In the genomic region with DNA sequence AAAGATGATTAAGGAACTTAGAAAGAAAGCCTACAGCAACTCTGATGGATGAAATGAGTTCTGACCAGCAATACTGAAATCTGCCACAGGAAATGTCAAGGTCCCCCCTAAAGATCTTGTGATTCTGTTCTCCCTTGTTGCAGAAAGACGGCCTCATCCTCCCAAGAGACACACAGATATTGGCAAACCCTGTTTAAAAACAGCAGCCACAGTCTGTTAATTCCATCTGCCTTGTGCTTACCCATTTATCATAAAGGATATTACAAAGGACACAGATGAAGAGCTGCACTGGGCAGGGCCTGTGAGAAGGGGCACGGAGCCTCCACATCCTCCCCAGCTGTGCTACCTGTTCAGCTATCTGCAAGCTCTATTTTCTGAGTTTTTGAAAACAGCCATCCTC, we compare ENCODE assay signal across 13 cellular contexts. TPM values are rescaled to one million over a fixed set of nuclear protein-coding genes. Genes with fewer than 3 reads are reported as not detected.
DNase-seq lines count a peak whose midpoint lies in the region; ATAC-seq and TF ChIP-seq lines count a peak whose summit lies in the region.
"Had no signal": no experiment of that assay in that cellular context is flagged by ENCODE, and none has a peak within 500 bp of the region (broad histone marks: within the 10 kb centered on the region; RNA-seq: fewer than 3 reads in every experiment).

No MANE protein-coding gene starts in this region.

- no peak for TF ChIP-seq POLR2A in testis (IDR thresholded peaks at IDR 0.05)

- no peaks in the 10 kb centered on the region for H3K9me3 Mint-ChIP-seq in CD4-positive, CD25-positive, alpha-beta regulatory T cell
- no peaks in the 10 kb centered on the region for H3K9me3 Mint-ChIP-seq in T-cell

- peaks cover 42 to 84% (median 64%) of the 10 kb centered on the region in 4 donors for H3K4me1 Mint-ChIP-seq in CD4-positive, CD25-positive, alpha-beta regulatory T cell
- peaks cover 75 to 88% (median 84%) of the 10 kb centered on the region in 3 donors for H3K4me1 Mint-ChIP-seq in T-cell

- H3K4me1 ChIP-seq in CD4-positive, CD25-positive, alpha-beta regulatory T cell (ENCODE audit: control insufficient read depth, insufficient read depth, low read length, poor library complexity, severe bottlenecking) = peaks cover 66% of the 10 kb centered on the region
- H3K4me1 ChIP-seq in testis = peaks cover 20% of the 10 kb centered on the region

- peak overlapping the region; percentile 48 for H3K4me3 ChIP-seq in CD4-positive, CD25-positive, alpha-beta regulatory T cell (ENCODE audit: low read depth, low read length)
- H3K4me3 ChIP-seq in GM12865 (ENCODE audit: low read depth, low read length) (peak overlapping the region; percentile 11), testis (no peak overlapping the region)
- H3K4me3 ChIP-seq: psoas muscle, tibial artery had no signal

- no peaks in the 10 kb centered on the region for H3K27me3 ChIP-seq in CD4-positive, CD25-positive, alpha-beta regulatory T cell (ENCODE audit: control insufficient read depth, insufficient read depth, low read length)
- no peaks in the 10 kb centered on the region for H3K27me3 ChIP-seq in testis
- H3K27me3 ChIP-seq: BE2C, tibial artery had no signal

- WGBS in testis, 2 donors = 60 to 64% methylated on average over 2 of the region's 2 CpGs

- no peaks in the 10 kb centered on the region for H3K9me3 ChIP-seq in CD4-positive, CD25-positive, alpha-beta regulatory T cell (ENCODE audit: control insufficient read depth in 2 of 2, low read length in 2 of 2)
- no peaks in the 10 kb centered on the region for H3K9me3 ChIP-seq in testis
- H3K9me3 ChIP-seq: BE2C, psoas muscle, tibial artery had no signal

- intact Hi-C loops in testis (cut with DNase I; ENCODE audit: low total_unique reads) = no loop called here

- H3K36me3 Mint-ChIP-seq in CD4-positive, CD25-positive, alpha-beta regulatory T cell = peaks cover 17% of the 10 kb centered on the region
- H3K36me3 Mint-ChIP-seq in T-cell = peaks cover 18% of the 10 kb centered on the region

- DNase-seq in CD4-positive, CD25-positive, alpha-beta regulatory T cell = peak in 2 of 3 donors; percentile 38 to 77
- peak; percentile 50 for DNase-seq in GM12865 (ENCODE audit: low read depth)
- peak in 2 of 34 experiments; percentile 25 to 34 for DNase-seq in T-cell
- DNase-seq in germinal center (ENCODE audit: low spot score) = peak; percentile 32
- no peak for DNase-seq in NCI-H510A (lab: John Stamatoyannopoulos, UW)
- DNase-seq in stimulated activated CD4-positive, alpha-beta T cell treated with anti-CD3 and anti-CD28 coated beads, Interleukin-15, amount 100 ng/mL, for 24 hours = no peak
- DNase-seq in testis = no peak
- DNase-seq: activated T-cell treated with anti-CD3 and anti-CD28 coated beads for 4 hours, BE2C, NCI-H2227 treated with DMSO at 0.1 percent for 48 hours, psoas muscle, tibial artery had no signal

- H3K27ac Mint-ChIP-seq in CD4-positive, CD25-positive, alpha-beta regulatory T cell = peak overlapping the region; percentile 62 to 95 (median 69)
- peak overlapping the region; percentile 71 to 88 for H3K27ac Mint-ChIP-seq in T-cell

- TF ChIP-seq CTCF in GM12865 (IDR thresholded peaks at IDR 0.05; ENCODE audit: insufficient read depth, low read depth, low read length, missing control alignments) (no peak), testis (IDR thresholded peaks at IDR 0.05) (no peak)

- no peaks in the 10 kb centered on the region for H3K27me3 Mint-ChIP-seq in CD4-positive, CD25-positive, alpha-beta regulatory T cell
- no peaks in the 10 kb centered on the region for H3K27me3 Mint-ChIP-seq in T-cell

- H3K4me3 Mint-ChIP-seq in CD4-positive, CD25-positive, alpha-beta regulatory T cell = peak overlapping the region; percentile 45 to 75 (median 54)
- H3K4me3 Mint-ChIP-seq in T-cell = peak overlapping the region; percentile 4 to 49 (median 41)

- POLR2A ChIA-PET in T-cell (lab: Charles Lee) = interaction anchor here in 1 of 2 donors (1.4 kb wide), 1 partner anchor 8 kb away, joined by 3 read pairs; no protein-coding TSS in a partner anchor

- ATAC-seq in CD4-positive, CD25-positive, alpha-beta regulatory T cell (ENCODE audit: low read depth in 2 of 2) = peak; percentile 18 to 25
- ATAC-seq in T-cell (replicated peaks in 1 of 4) = no peak
- no peak for ATAC-seq in GM19455 (IDR thresholded peaks at IDR 0.05; ENCODE audit: unreplicated experiment)
- ATAC-seq: psoas muscle had no signal

- H3K27ac ChIP-seq in CD4-positive, CD25-positive, alpha-beta regulatory T cell (ENCODE audit: insufficient read depth, low read length, poor library complexity, severe bottlenecking) = peak overlapping the region; percentile 51
- H3K27ac ChIP-seq in testis = no peak overlapping the region
- H3K27ac ChIP-seq: psoas muscle, tibial artery had no signal

- peaks cover 5% of the 10 kb centered on the region for H3K36me3 ChIP-seq in CD4-positive, CD25-positive, alpha-beta regulatory T cell (ENCODE audit: control insufficient read depth, insufficient read depth, low read length)
- no peaks in the 10 kb centered on the region for H3K36me3 ChIP-seq in testis (ENCODE audit: low read depth, missing control alignments)
- H3K36me3 ChIP-seq: BE2C, tibial artery had no signal

- CTCF ChIA-PET in T-cell (lab: Charles Lee) = no interaction called here

RNA-seq across cellular contexts. Expression of a gene that starts 15.2 kb away (rescaled TPM):
- 159 TPM for total RNA-seq in CD4-positive, CD25-positive, alpha-beta regulatory T cell
- polyA plus RNA-seq in CD4-positive, CD25-positive, alpha-beta regulatory T cell = 1 to 10 TPM; 3.8 to 7.3 (median 4.6) TPM
- 100 to 1,000 TPM in 4 of 5 donors, 10 to 100 TPM in 1; 97.9 to 167 (median 139) TPM for total RNA-seq in T-cell
- total RNA-seq in testis = 10 to 100 TPM; 55.8 to 56.9 TPM
- polyA plus RNA-seq in testis (ENCODE audit: insufficient read depth, low read depth, low replicate concordance) = 36.1 TPM

Comparison
In these comparisons a context has a peak if more than half of its experiments do, and no peak if none do; other contexts are left out.
1. ATAC-seq: peak in CD4-positive, CD25-positive, alpha-beta regulatory T cell (2 of 2); none in T-cell (0 of 4) and GM19455 (single experiment).
2. DNase-seq: peak in CD4-positive, CD25-positive, alpha-beta regulatory T cell (2 of 3), GM12865 (single experiment) and germinal center (single experiment); none in NCI-H510A (single experiment), stimulated activated CD4-positive, alpha-beta T cell treated with anti-CD3 and anti-CD28 coated beads, Interleukin-15, amount 100 ng/mL, for 24 hours (single experiment) and testis (single experiment).
3. H3K4me3 ChIP-seq: peak in CD4-positive, CD25-positive, alpha-beta regulatory T cell (single experiment) and GM12865 (single experiment); none in testis (0 of 2).